ENCODE assay signal across 27 cellular contexts in genomic region chr18:55840601-55841170, GRCh38.
"Had no signal": no experiment of that assay in that cellular context is flagged by ENCODE, and none has a peak within 500 bp of the region (broad histone marks: within the 10 kb centered on the region; RNA-seq: fewer than 3 reads in every experiment).

No MANE protein-coding gene starts in this region.

- H3K4me3 Mint-ChIP-seq: dendritic cell treated with granulocyte-macrophage colony-stimulating factor and Interleukin-4, amounts not matched to agents 40 ng/mL and 50 ng/mL, for 4 days; effector memory CD8-positive, alpha-beta T cell; endodermal cell had no signal

- H3K27ac Mint-ChIP-seq: dendritic cell treated with granulocyte-macrophage colony-stimulating factor and Interleukin-4, amounts not matched to agents 40 ng/mL and 50 ng/mL, for 4 days; effector memory CD8-positive, alpha-beta T cell; endodermal cell had no signal

- H3K9me3 ChIP-seq: colonic mucosa, gastrocnemius medialis had no signal

- H3K27me3 ChIP-seq: colonic mucosa, dorsolateral prefrontal cortex, esophagus muscularis mucosa, esophagus squamous epithelium, foreskin keratinocyte, gastrocnemius medialis, gastroesophageal sphincter, heart left ventricle had no signal

- DNase-seq: colonic mucosa; cortex of kidney; dermis blood vessel endothelial cell; dorsolateral prefrontal cortex; effector CD4-positive, alpha-beta T cell; effector CD8-positive, alpha-beta T cell; effector memory CD4-positive, alpha-beta T cell; effector memory CD8-positive, alpha-beta T cell; endodermal cell; erythroblast; esophagus squamous epithelium; foreskin keratinocyte; foreskin melanocyte; gastrocnemius medialis; glutamatergic neuron; head of caudate nucleus; heart left ventricle had no signal

- FAIRE-seq: colon, endometrium, endothelial cell of umbilical vein, frontal cortex had no signal

- H3K4me1 ChIP-seq: colonic mucosa, esophagus squamous epithelium, foreskin keratinocyte, gastrocnemius medialis, gastroesophageal sphincter had no signal

- H3K27me3 Mint-ChIP-seq: dendritic cell treated with granulocyte-macrophage colony-stimulating factor and Interleukin-4, amounts not matched to agents 40 ng/mL and 50 ng/mL, for 4 days; effector memory CD8-positive, alpha-beta T cell had no signal

- H3K27ac ChIP-seq: colonic mucosa, coronary artery, dorsolateral prefrontal cortex, epithelial cell of prostate, esophagus muscularis mucosa, esophagus squamous epithelium, foreskin keratinocyte, gastrocnemius medialis, gastroesophageal sphincter, heart left ventricle had no signal

- H3K36me3 ChIP-seq: colonic mucosa, esophagus muscularis mucosa, esophagus squamous epithelium, gastrocnemius medialis, gastroesophageal sphincter, heart left ventricle had no signal

- ATAC-seq: effector memory CD8-positive, alpha-beta T cell; esophagus mucosa; foreskin keratinocyte; gastrocnemius medialis; gastroesophageal sphincter; heart left ventricle had no signal

- H3K4me3 ChIP-seq: colonic mucosa, coronary artery, dorsolateral prefrontal cortex, esophagus muscularis mucosa, esophagus squamous epithelium, gastrocnemius medialis, gastroesophageal sphincter, heart left ventricle had no signal

- H3K4me1 Mint-ChIP-seq: endodermal cell had no signal
